Comparison of ENCODE assay signal across 15 cellular contexts in the genomic region with DNA sequence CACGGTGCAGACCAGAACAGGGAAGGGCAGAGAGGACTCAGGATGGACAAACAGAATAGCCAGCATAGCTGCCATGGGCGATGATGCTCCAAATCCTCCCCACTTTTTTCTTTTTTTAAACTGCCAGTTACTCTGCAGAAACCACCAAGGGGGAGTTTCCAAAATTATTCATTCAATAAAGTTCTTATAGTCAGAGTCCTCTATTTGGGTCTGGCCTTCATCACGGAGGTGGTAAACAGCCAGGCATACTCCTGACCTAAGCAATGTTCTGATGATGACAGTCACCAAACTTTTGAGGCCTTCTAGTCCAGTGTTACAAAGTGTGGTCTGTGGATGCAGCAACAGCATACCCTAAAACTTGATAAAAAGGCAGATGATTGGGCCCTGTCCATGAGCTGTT. TPM values are rescaled to one million over a fixed set of nuclear protein-coding genes. Genes with fewer than 3 reads are reported as not detected.
DNase-seq lines count a peak whose midpoint lies in the region; ATAC-seq and TF ChIP-seq lines count a peak whose summit lies in the region.
"Had no signal": no experiment of that assay in that cellular context is flagged by ENCODE, and none has a peak within 500 bp of the region (broad histone marks: within the 10 kb centered on the region; RNA-seq: fewer than 3 reads in every experiment).

No MANE protein-coding gene starts in this region.

- H3K9me3 ChIP-seq in DND-41 (ENCODE audit: insufficient read depth, low read length, severe bottlenecking) (no peaks in the 10 kb centered on the region), Panc1 (ENCODE audit: control insufficient read depth, insufficient read depth, low read depth, low read length) (no peaks in the 10 kb centered on the region), tibial nerve (no peaks in the 10 kb centered on the region)

- TF ChIP-seq POLR2A in tibial nerve (IDR thresholded peaks at IDR 0.05) = no peak

- CTCF ChIA-PET in Panc1 (lab: Charles Lee) = no interaction called here

- peaks cover 43% of the 10 kb centered on the region for H3K36me3 ChIP-seq in DND-41 (ENCODE audit: insufficient read depth, low read length)
- no peaks in the 10 kb centered on the region for H3K36me3 ChIP-seq in Panc1 (ENCODE audit: control insufficient read depth, insufficient read depth, low read length)
- H3K36me3 ChIP-seq in tibial nerve = no peaks in the 10 kb centered on the region

- no peak overlapping the region; the same call in 1 of the 2 replicates for H3K9ac ChIP-seq in DND-41 (ENCODE audit: low read depth, low read length)

- DNase-seq in DND-41 (no peak), Panc1 (ENCODE audit: low read depth, low spot score) (no peak), foreskin keratinocyte (no peak), tibial nerve (ENCODE audit: low spot score in 2 of 2) (no peak), kidney glomerular epithelial cell (lab: John Stamatoyannopoulos, UW) (no peak), GM13976 (ENCODE audit: low spot score) (no peak), cortex of kidney (lab: John Stamatoyannopoulos, UW) (no peak)
- DNase-seq: ACHN; C1 segment of cervical spinal cord; Calu3; CD4-positive, alpha-beta T cell; DMS 273 treated with DMSO at 0.1 percent for 48 hours; EL; KG1 had no signal

- ATAC-seq in DND-41 (ENCODE audit: insufficient read depth, low read depth) = no peak
- peak; percentile 67 for ATAC-seq in GM18868 (IDR thresholded peaks at IDR 0.05; ENCODE audit: unreplicated experiment)
- ATAC-seq in Panc1 = 0 out of 2 replicates have a peak, but pooled peaks have one; percentile 38
- ATAC-seq in foreskin keratinocyte = peak; percentile 23

- H3K4me2 ChIP-seq in DND-41 (ENCODE audit: insufficient read depth, low read length) = no peak overlapping the region

- intact Hi-C loops in Panc1 (cut with micrococcal nuclease; ENCODE audit: unreplicated experiment) = no loop called here

- H3K4me3 ChIP-seq in DND-41 (ENCODE audit: low read depth in 1 of 2, low read length in 2 of 2) (no peak overlapping the region), Panc1 (ENCODE audit: low read depth in 2 of 2, low read length in 2 of 2) (no peak overlapping the region), tibial nerve (no peak overlapping the region)

- no peak for TF ChIP-seq CTCF in DND-41 (IDR thresholded peaks at IDR 0.05; ENCODE audit: borderline replicate concordance, extremely low read depth, low read length, poor library complexity, severe bottlenecking)
- no peak for TF ChIP-seq CTCF in Panc1 (IDR thresholded peaks at IDR 0.05)
- TF ChIP-seq CTCF in foreskin keratinocyte (conservative IDR thresholded peaks at IDR 0.05) = no peak
- no peak for TF ChIP-seq CTCF in tibial nerve (IDR thresholded peaks at IDR 0.05)
- TF ChIP-seq CTCF in GM13976 (IDR thresholded peaks at IDR 0.05; ENCODE audit: borderline replicate concordance, control extremely low read depth, extremely low read depth, insufficient read depth, missing control alignments) = no peak

- H4K20me1 ChIP-seq in DND-41 (ENCODE audit: insufficient read depth, low read length) = peaks cover 17% of the 10 kb centered on the region; the same call in 1 of the 2 replicates

- TF ChIP-seq EP300 in tibial nerve (IDR thresholded peaks at IDR 0.05) = no peak

- H3K4me1 ChIP-seq in DND-41 (ENCODE audit: insufficient read depth, low read length) (peaks cover 53% of the 10 kb centered on the region), Panc1 (ENCODE audit: control insufficient read depth, insufficient read depth, low read length) (no peaks in the 10 kb centered on the region), foreskin keratinocyte (peaks cover 17% of the 10 kb centered on the region), tibial nerve (no peaks in the 10 kb centered on the region)

- no peak overlapping the region for H2AFZ ChIP-seq in DND-41 (ENCODE audit: low read depth, low read length)

- in situ Hi-C loops in Panc1 (cut with HindIII; ENCODE audit: low pct_unique_long_range_greater_than_20kb, low sequenced_read_pairs) = no loop called here
- in situ Hi-C loops in GM13976 (cut with MboI; ENCODE audit: low sequenced_read_pairs, unreplicated experiment) = no loop called here

- BruUV-seq in Panc1 (replicated peaks; lab: Mats Ljungman, UMichigan) = no TSS peak

- H3K27me3 ChIP-seq in DND-41 (ENCODE audit: insufficient read depth, low read length, poor library complexity) (no peaks in the 10 kb centered on the region), Panc1 (ENCODE audit: control insufficient read depth, insufficient read depth, low read length) (no peaks in the 10 kb centered on the region), foreskin keratinocyte (no peaks in the 10 kb centered on the region), tibial nerve (no peaks in the 10 kb centered on the region)

- POLR2A ChIA-PET in Panc1 (lab: Charles Lee) = no interaction called here

- H3K27ac ChIP-seq in DND-41 (ENCODE audit: low read length) = peak overlapping the region; percentile 17
- H3K27ac ChIP-seq in Panc1 (ENCODE audit: low read length) = no peak overlapping the region
- H3K27ac ChIP-seq in foreskin keratinocyte = no peak overlapping the region
- H3K27ac ChIP-seq in tibial nerve = no peak overlapping the region

- peaks cover 98% of the 10 kb centered on the region for H3K79me2 ChIP-seq in DND-41 (ENCODE audit: insufficient read depth, low read length)

- 82 to 89% methylated on average over 3 of the region's 3 CpGs for WGBS in tibial nerve, 2 donors

RNA-seq across cellular contexts. Expression of a gene that starts 12.3 kb away (rescaled TPM):
- total RNA-seq in Panc1 (2021; ENCODE audit: unreplicated experiment) (1.4 TPM), foreskin keratinocyte (2.5 and 3.4 TPM in 2 replicates), tibial nerve (100 to 1,000 TPM in 1 of 4 donors, 10 to 100 TPM in 3; 63.3 to 121 (median 76.9) TPM)
- polyA plus RNA-seq in Panc1 (2012; ENCODE audit: insufficient read length) = 0.52 TPM
- 0.51 and 0.54 TPM in 2 replicates for polyA plus RNA-seq in foreskin keratinocyte

Comparison
In these comparisons a context has a peak if more than half of its experiments do, and no peak if none do; other contexts are left out.
1. RNA of a gene that starts 12.3 kb away (total RNA-seq): 63.3 to 121 TPM in tibial nerve; 2.5 to 3.4 TPM in foreskin keratinocyte and 1.4 TPM in Panc1 (single experiment); every median in the first group is over 10 times any median in the second.